8 cellular contexts compared by ENCODE assay signal in genomic region chr12:93569656-93570551, GRCh38. TPM values are rescaled to one million over a fixed set of nuclear protein-coding genes. Genes with fewer than 3 reads are reported as not detected.
DNase-seq lines count a peak whose midpoint lies in the region; ATAC-seq and TF ChIP-seq lines count a peak whose summit lies in the region.

No MANE protein-coding gene starts in this region.

- no peaks in the 10 kb centered on the region for H3K9me3 ChIP-seq in right lobe of liver

- DNase-seq in SIG-M5 treated with dmso at 0.1 percent for 504 hours (lab: John Stamatoyannopoulos, UW; ENCODE audit: unreplicated experiment), result peak; percentile 82
- DNase-seq in SIG-M5 (lab: John Stamatoyannopoulos, UW), result no peak
- peak; percentile 74 to 83 for DNase-seq in NCI-H446 (lab: John Stamatoyannopoulos, UW)
- DNase-seq in activated CD4-positive, alpha-beta T cell treated with anti-CD3 and anti-CD28 coated beads, Interleukin-2, amount 50 U/mL, for 1 hour, result peak; percentile 70
- peak; percentile 72 to 84 for DNase-seq in dermis microvascular lymphatic vessel endothelial cell (ENCODE audit: low read depth in 2 of 2)
- DNase-seq in right lobe of liver, result peak; percentile 80 to 89 (median 89)
- peak; percentile 77 for DNase-seq in stimulated activated CD4-positive, alpha-beta T cell treated with anti-CD3 and anti-CD28 coated beads, Interleukin-4, amount 100 ng/mL, for 1 hour

- intact Hi-C loops in right lobe of liver (cut with DNase I), result loop anchor here (5.0 to 10.0 kb wide), 3 partner anchors 105 to 532 kb away; partner anchors contain the start of gene CRADD (in 2 of the 2)

- H3K27me3 ChIP-seq in right lobe of liver, result no peaks in the 10 kb centered on the region

- TF ChIP-seq POLR2A in right lobe of liver (IDR thresholded peaks at IDR 0.05), result no peak

- H3K4me1 ChIP-seq in right lobe of liver, result peaks cover 0 to 20% (median 7%) of the 10 kb centered on the region in 4 donors

- peak; percentile 57 to 77 (median 72) for TF ChIP-seq CTCF in right lobe of liver (IDR thresholded peaks at IDR 0.05)

- WGBS in right lobe of liver (ENCODE audit: insufficient coverage, low coverage, low lambda C conversion rate, missing lambda C conversion rate), result under 1% methylated on average over 19 of the region's 60 CpGs

- peaks cover 0 to 4% (median under 1%) of the 10 kb centered on the region in 4 donors for H3K36me3 ChIP-seq in right lobe of liver

- H3K4me3 ChIP-seq in right lobe of liver, result peak overlapping the region; percentile 72 to 94 (median 90)

- ATAC-seq in HG03025 (IDR thresholded peaks at IDR 0.05; ENCODE audit: low FRiP score, unreplicated experiment), result peak; percentile 39
- peak; percentile 51 to 64 (median 56) for ATAC-seq in right lobe of liver

- H3K27ac ChIP-seq in right lobe of liver, result peak overlapping the region; percentile 93 to 96 (median 95)

RNA-seq across cellular contexts. Expression of gene SOCS2, which starts 2.6 kb away (rescaled TPM):
- total RNA-seq in dermis microvascular lymphatic vessel endothelial cell (60.9 and 64.4 TPM in 2 replicates), right lobe of liver (10 to 100 TPM in 4 of 6 experiments, 1 to 10 TPM in 1, under 1 TPM in 1; 0.75 to 17.4 (median 12.7) TPM)
